ENCODE assay signal across 1 cellular context in the genomic region with DNA sequence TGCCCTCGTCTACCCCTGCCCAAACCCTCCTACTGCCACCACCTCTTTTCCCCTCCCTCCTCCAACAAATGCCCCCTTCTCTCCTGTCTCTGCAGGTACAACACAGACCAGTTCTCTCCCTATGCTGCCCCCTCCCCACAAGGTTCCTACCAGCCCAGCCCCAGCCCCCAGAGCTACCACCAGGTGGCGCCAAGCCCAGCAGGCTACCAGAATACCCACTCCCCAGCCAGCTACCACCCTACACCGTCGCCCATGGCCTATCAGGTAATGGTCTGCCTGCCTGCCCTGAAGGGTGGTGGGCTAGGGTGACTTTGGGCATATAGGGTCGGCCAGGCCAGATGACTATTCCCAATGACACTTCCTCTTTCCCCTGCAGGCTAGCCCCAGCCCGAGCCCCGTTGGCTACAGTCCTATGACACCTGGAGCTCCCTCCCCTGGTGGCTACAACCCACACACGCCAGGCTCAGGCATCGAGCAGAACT.
TF ChIP-seq lines count a peak whose summit lies in the region.

No MANE protein-coding gene starts in this region.

TF ChIP-seq in IMR-90, 13 proteins besides CTCF, POLR2A, EP300 and RAD21:
- peak; percentile 47; the same call in 1 of the 2 replicates for TF ChIP-seq SMC3 (IDR thresholded peaks at IDR 0.05; ENCODE audit: low read depth, low read length)
- TF ChIP-seq MAZ (IDR thresholded peaks at IDR 0.05; ENCODE audit: borderline replicate concordance, low read depth, low read length): peak; percentile 42; the same call in 1 of the 2 replicates
- no peak for TF ChIP-seq CHD1 (IDR thresholded peaks at IDR 0.05; ENCODE audit: low read depth, low read length)
